1 cellular context compared by ENCODE assay signal in the genomic region with DNA sequence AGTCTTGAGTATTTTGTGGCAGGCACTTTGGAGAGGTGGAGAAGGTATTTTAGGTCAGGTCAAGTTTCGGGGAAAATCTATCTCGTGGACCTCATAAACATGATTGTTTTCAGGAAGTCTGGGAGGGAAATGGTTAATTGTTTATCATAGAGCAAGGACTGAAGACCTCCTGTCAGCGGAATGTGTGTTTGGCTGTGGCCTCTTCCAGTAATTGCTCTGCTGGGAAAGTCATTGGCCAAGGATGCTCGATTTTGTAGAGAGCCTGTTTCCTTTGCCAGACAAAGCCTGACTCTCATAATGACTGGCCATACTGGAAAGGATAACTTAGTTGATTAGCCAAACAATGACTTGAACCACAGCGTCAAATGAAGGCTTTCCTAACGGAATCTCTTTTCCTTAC.
TF ChIP-seq lines count a peak whose summit lies in the region.

No MANE protein-coding gene starts in this region.

TF ChIP-seq in HepG2, 621 proteins besides CTCF, POLR2A, EP300 and RAD21:
- TF ChIP-seq ZNF766 (CRISPR knock-in tag; IDR thresholded peaks at IDR 0.05; ENCODE audit: borderline replicate concordance): no peak
- TF ChIP-seq POLR2AphosphoS5 (IDR thresholded peaks at IDR 0.05; ENCODE audit: low read depth, low read length): no peak
- TF ChIP-seq GATAD2A (CRISPR knock-in tag; IDR thresholded peaks at IDR 0.05): 0 out of 2 replicates have a peak, but pooled peaks have one; percentile 31
- TF ChIP-seq NCOA2 (CRISPR knock-in tag; IDR thresholded peaks at IDR 0.05): peak; percentile 42; the same call in 1 of the 2 replicates
- no peak for TF ChIP-seq ZNF749 (CRISPR knock-in tag; IDR thresholded peaks at IDR 0.05; ENCODE audit: borderline replicate concordance)
- TF ChIP-seq ZFX (CRISPR knock-in tag; IDR thresholded peaks at IDR 0.05; ENCODE audit: low read depth): no peak
- TF ChIP-seq TBX2 (CRISPR knock-in tag; IDR thresholded peaks at IDR 0.05; ENCODE audit: borderline replicate concordance): 0 out of 2 replicates have a peak, but pooled peaks have one; percentile 37
- TF ChIP-seq ZNF652 (CRISPR knock-in tag; IDR thresholded peaks at IDR 0.05; ENCODE audit: borderline replicate concordance, low read depth): peak; percentile 88
TF ChIP-seq in HepG2: peak in this region for 4.
